Comparison of ENCODE assay signal across 8 cellular contexts in genomic region chr5:38783011-38783551, GRCh38.
DNase-seq lines count a peak whose midpoint lies in the region; ATAC-seq and TF ChIP-seq lines count a peak whose summit lies in the region.

No MANE protein-coding gene starts in this region.

- no peaks in the 10 kb centered on the region for H3K27me3 Mint-ChIP-seq in osteocyte (ENCODE audit: unreplicated experiment)

- ATAC-seq in HG02642 (IDR thresholded peaks at IDR 0.05; ENCODE audit: poor library complexity, unreplicated experiment), result no peak
- no peak for ATAC-seq in HG03378 (IDR thresholded peaks at IDR 0.05; ENCODE audit: unreplicated experiment)

- DNase-seq in DMS79 (lab: John Stamatoyannopoulos, UW) (peak; percentile 92), NCI-H345 (lab: John Stamatoyannopoulos, UW) (peak; percentile 91), epithelial cell of esophagus (ENCODE audit: low read depth) (peak; percentile 35), osteocyte (ENCODE audit: extremely low spot score, unreplicated experiment) (no peak), SIG-M5 treated with dmso at 0.1 percent for 504 hours (lab: John Stamatoyannopoulos, UW; ENCODE audit: unreplicated experiment) (no peak), NCI-H1694 treated with DMSO at 0.1 percent for 48 hours (lab: John Stamatoyannopoulos, UW) (no peak)

- peaks cover 7% of the 10 kb centered on the region for H3K9me3 Mint-ChIP-seq in osteocyte (ENCODE audit: unreplicated experiment)

- no peaks in the 10 kb centered on the region for H3K36me3 Mint-ChIP-seq in osteocyte (ENCODE audit: unreplicated experiment)

- TF ChIP-seq CTCF in epithelial cell of esophagus (IDR thresholded peaks at IDR 0.05; ENCODE audit: insufficient read depth, low read depth, low read length, missing control alignments), result peak; percentile 7
- peak; percentile 44 for TF ChIP-seq CTCF in osteocyte (IDR thresholded peaks at IDR 0.05)

- no peak overlapping the region for H3K4me3 Mint-ChIP-seq in osteocyte (ENCODE audit: unreplicated experiment)

- no peak overlapping the region for H3K4me3 ChIP-seq in epithelial cell of esophagus (ENCODE audit: low read length)

- H3K4me1 Mint-ChIP-seq in osteocyte (ENCODE audit: unreplicated experiment), result peaks cover 26% of the 10 kb centered on the region

- H3K27ac Mint-ChIP-seq in osteocyte (ENCODE audit: unreplicated experiment), result peak overlapping the region; percentile 89

Comparison
In these comparisons a context has a peak if more than half of its experiments do, and no peak if none do; other contexts are left out.
1. DNase-seq: peak in DMS79 (single experiment), NCI-H345 (single experiment) and epithelial cell of esophagus (single experiment); none in osteocyte (single experiment), SIG-M5 treated with dmso at 0.1 percent for 504 hours (single experiment) and NCI-H1694 treated with DMSO at 0.1 percent for 48 hours (single experiment).